Comparison of ENCODE assay signal across 7 cellular contexts in genomic region chr6:88983532-88983931, GRCh38. TPM values are rescaled to one million over a fixed set of nuclear protein-coding genes. Genes with fewer than 3 reads are reported as not detected.
DNase-seq lines count a peak whose midpoint lies in the region; ATAC-seq and TF ChIP-seq lines count a peak whose summit lies in the region.

No MANE protein-coding gene starts in this region.

- H3K27ac ChIP-seq in endodermal cell (ENCODE audit: low read depth, low read length) (no peak overlapping the region), neural progenitor cell (no peak overlapping the region)

- H3K4me2 ChIP-seq in neural progenitor cell: no peak overlapping the region

- no peaks in the 10 kb centered on the region for H3K4me1 ChIP-seq in endodermal cell (ENCODE audit: control insufficient read depth, insufficient read depth, low read length)
- H3K4me1 ChIP-seq in neural progenitor cell: no peaks in the 10 kb centered on the region

- H3K9me3 Mint-ChIP-seq in endodermal cell (no peaks in the 10 kb centered on the region), neural progenitor cell (no peaks in the 10 kb centered on the region)

- H3K4me3 Mint-ChIP-seq in endodermal cell (no peak overlapping the region), neural progenitor cell (no peak overlapping the region)

- H3K36me3 Mint-ChIP-seq in endodermal cell (ENCODE audit: low read depth) (no peaks in the 10 kb centered on the region), neural progenitor cell (no peaks in the 10 kb centered on the region)

- H3K27me3 Mint-ChIP-seq in endodermal cell (ENCODE audit: insufficient read depth) (peaks cover 41% of the 10 kb centered on the region), neural progenitor cell (ENCODE audit: insufficient read depth, low read depth) (no peaks in the 10 kb centered on the region)

- ATAC-seq in GM21381 (IDR thresholded peaks at IDR 0.05; ENCODE audit: unreplicated experiment) (no peak), GM21526 (IDR thresholded peaks at IDR 0.05; ENCODE audit: low FRiP score, unreplicated experiment) (no peak)

- H3K27ac Mint-ChIP-seq in endodermal cell (no peak overlapping the region), neural progenitor cell (no peak overlapping the region)

- H3K27me3 ChIP-seq in endodermal cell (ENCODE audit: control insufficient read depth, insufficient read depth, low read length, poor library complexity, severe bottlenecking): peaks cover 14% of the 10 kb centered on the region
- no peaks in the 10 kb centered on the region for H3K27me3 ChIP-seq in neural progenitor cell

- no peaks in the 10 kb centered on the region for H3K4me1 Mint-ChIP-seq in endodermal cell
- H3K4me1 Mint-ChIP-seq in neural progenitor cell: no peaks in the 10 kb centered on the region

- H3K36me3 ChIP-seq in endodermal cell (ENCODE audit: control insufficient read depth, insufficient read depth, low read length): no peaks in the 10 kb centered on the region
- no peaks in the 10 kb centered on the region for H3K36me3 ChIP-seq in neural progenitor cell

- H3K9me3 ChIP-seq in endodermal cell (ENCODE audit: control insufficient read depth, low read length): no peaks in the 10 kb centered on the region
- H3K9me3 ChIP-seq in neural progenitor cell (ENCODE audit: low read depth): no peaks in the 10 kb centered on the region

- peak; percentile 51; the same call in 2 of the 3 replicates for TF ChIP-seq CTCF in GM12872 (IDR thresholded peaks at IDR 0.05; ENCODE audit: insufficient read depth, low read depth, low read length)
- TF ChIP-seq CTCF in endodermal cell (conservative IDR thresholded peaks at IDR 0.05): peak; percentile 75
- peak; percentile 57 for TF ChIP-seq CTCF in neural progenitor cell (IDR thresholded peaks at IDR 0.05)

- WGBS in endodermal cell (ENCODE audit: insufficient coverage in 1 of 2, insufficient read length in 1 of 2), 2 experiments: 59 to 94% methylated on average over 2 to 4 of the region's 4 CpGs

- H2AFZ ChIP-seq in neural progenitor cell (replicated peaks): no peak overlapping the region

- H3K79me2 ChIP-seq in neural progenitor cell (ENCODE audit: low read depth): no peaks in the 10 kb centered on the region

- H3K9ac ChIP-seq in endodermal cell (ENCODE audit: extremely low read depth, low read length, poor library complexity, severe bottlenecking): no peak overlapping the region
- H3K9ac ChIP-seq in neural progenitor cell: no peak overlapping the region

- H3K4me3 ChIP-seq in endodermal cell (ENCODE audit: low read length): no peak overlapping the region
- no peak overlapping the region for H3K4me3 ChIP-seq in neural progenitor cell

- H3F3A ChIP-seq in neural progenitor cell (ENCODE audit: low read depth): no peaks in the 10 kb centered on the region

- H4K20me1 ChIP-seq in neural progenitor cell (ENCODE audit: low read depth): no peaks in the 10 kb centered on the region

- DNase-seq in NCI-H82 (lab: John Stamatoyannopoulos, UW) (peak; percentile 56), endodermal cell (peak; percentile 84), neural progenitor cell (ENCODE audit: low spot score) (peak; percentile 48), NCI-H187 treated with DMSO at 0.1 percent for 48 hours (lab: John Stamatoyannopoulos, UW) (no peak)

RNA-seq across cellular contexts. Expression of gene RNGTT, which starts 20.1 kb away (rescaled TPM):
- total RNA-seq in endodermal cell: 10 to 100 TPM; 21.5 to 28.7 TPM
- polyA plus RNA-seq in endodermal cell (2013, experiment 1 of 2): 20.6 TPM
- polyA plus RNA-seq in endodermal cell (2013, experiment 2 of 2): 19.1 TPM
- 50.8 and 71.7 TPM in 2 replicates for total RNA-seq in neural progenitor cell (ENCODE audit: low replicate concordance)
